15 cellular contexts compared by ENCODE assay signal in genomic region chr2:71216501-71216900, GRCh38. TPM values are rescaled to one million over a fixed set of nuclear protein-coding genes. Genes with fewer than 3 reads are reported as not detected.
DNase-seq lines count a peak whose midpoint lies in the region; ATAC-seq, FAIRE-seq and TF ChIP-seq lines count a peak whose summit lies in the region.
"Had no signal": no experiment of that assay in that cellular context is flagged by ENCODE, and none has a peak within 500 bp of the region (broad histone marks: within the 10 kb centered on the region; RNA-seq: fewer than 3 reads in every experiment).

No MANE protein-coding gene starts in this region.

- no peak overlapping the region for H3K4me3 Mint-ChIP-seq in WTC11
- H3K4me3 Mint-ChIP-seq in stimulated activated naive CD8-positive, alpha-beta T cell treated with anti-CD3 and anti-CD28 coated beads, Interleukin-15, amount 100 ng/mL, for 72 hours, result no peak overlapping the region

- H3K27ac Mint-ChIP-seq in WTC11, result no peak overlapping the region
- no peak overlapping the region for H3K27ac Mint-ChIP-seq in stimulated activated naive CD8-positive, alpha-beta T cell treated with anti-CD3 and anti-CD28 coated beads, Interleukin-15, amount 100 ng/mL, for 72 hours

- ATAC-seq in right lobe of liver, result peak in 3 of 4 donors; percentile 41 to 67 (median 57)
- ATAC-seq in HepG2, result no peak
- no peak for ATAC-seq in lung (ENCODE audit: insufficient read depth, low FRiP score)
- no peak for ATAC-seq in WTC11
- no peak for ATAC-seq in stimulated activated naive CD8-positive, alpha-beta T cell treated with anti-CD3 and anti-CD28 coated beads, Interleukin-15, amount 100 ng/mL, for 72 hours

- H3K27ac ChIP-seq in right lobe of liver (peak overlapping the region in 1 of 3 donors; percentile 7), HepG2 (ENCODE audit: extremely low read length, insufficient read depth, low read length) (no peak overlapping the region), lung (ENCODE audit: low read depth in 1 of 2, low read length in 1 of 2) (no peak overlapping the region)

- TF ChIP-seq POLR2A in right lobe of liver (IDR thresholded peaks at IDR 0.05), result no peak
- TF ChIP-seq POLR2A in HepG2 (IDR thresholded peaks at IDR 0.05; ENCODE audit: insufficient read depth in 1 of 2, low read depth in 2 of 2, low read length in 2 of 2), result no peak

- no peak for TF ChIP-seq CTCF in right lobe of liver (IDR thresholded peaks at IDR 0.05)
- TF ChIP-seq CTCF in HepG2 (CRISPR knock-in tag; IDR thresholded peaks at IDR 0.05), result no peak
- TF ChIP-seq CTCF in epithelial cell of esophagus (IDR thresholded peaks at IDR 0.05; ENCODE audit: insufficient read depth, low read depth, low read length, missing control alignments), result no peak
- TF ChIP-seq CTCF in lung (IDR thresholded peaks at IDR 0.05; ENCODE audit: control extremely low read depth, extremely low read depth), result no peak
- TF ChIP-seq CTCF in WTC11 (IDR thresholded peaks at IDR 0.05), result no peak

- H4K20me1 ChIP-seq in HepG2 (ENCODE audit: insufficient read depth, low read length), result no peaks in the 10 kb centered on the region

- DNase-seq in right lobe of liver, result peak in 1 of 3 donors; percentile 52
- DNase-seq in HepG2 (ENCODE audit: low spot score), result no peak
- DNase-seq in epithelial cell of esophagus (ENCODE audit: low read depth), result peak; percentile 93
- DNase-seq in lung (ENCODE audit: low spot score), result peak; percentile 45
- DNase-seq in WTC11 (ENCODE audit: low spot score), result no peak
- no peak for DNase-seq in NCI-H2107 treated with DMSO at 0.1 percent for 48 hours (lab: John Stamatoyannopoulos, UW; ENCODE audit: unreplicated experiment)
- no peak for DNase-seq in stimulated activated naive CD8-positive, alpha-beta T cell treated with anti-CD3 and anti-CD28 coated beads, Interleukin-15, amount 100 ng/mL, for 72 hours
- DNase-seq: C1 segment of cervical spinal cord, H7, Kasumi-1, NCI-H1417, NCI-H187 treated with DMSO at 0.1 percent for 48 hours, NCI-H510A treated with DMSO at 0.1 percent for 48 hours, SIG-M5 had no signal

- no peaks in the 10 kb centered on the region for H3K27me3 Mint-ChIP-seq in WTC11 (ENCODE audit: low read depth)
- no peaks in the 10 kb centered on the region for H3K27me3 Mint-ChIP-seq in stimulated activated naive CD8-positive, alpha-beta T cell treated with anti-CD3 and anti-CD28 coated beads, Interleukin-15, amount 100 ng/mL, for 72 hours

- intact Hi-C loops in right lobe of liver (cut with DNase I), result no loop called here
- intact Hi-C loops in HepG2 (cut with micrococcal nuclease; ENCODE audit: unreplicated experiment), result no loop called here

- no peak overlapping the region for H3K4me2 ChIP-seq in HepG2 (ENCODE audit: low read depth, low read length)

- no peaks in the 10 kb centered on the region for H3K79me2 ChIP-seq in HepG2 (ENCODE audit: insufficient read depth, low read length)

- peaks cover 9% of the 10 kb centered on the region for H3K9me3 Mint-ChIP-seq in WTC11
- no peaks in the 10 kb centered on the region for H3K9me3 Mint-ChIP-seq in stimulated activated naive CD8-positive, alpha-beta T cell treated with anti-CD3 and anti-CD28 coated beads, Interleukin-15, amount 100 ng/mL, for 72 hours

- BruUV-seq in HepG2 (replicated peaks; lab: Mats Ljungman, UMichigan), result no TSS peak

- no peak for TF ChIP-seq RAD21 in HepG2 (CRISPR knock-in tag; IDR thresholded peaks at IDR 0.05)

- H3K36me3 Mint-ChIP-seq in WTC11, result peaks cover 3% of the 10 kb centered on the region; the same call in 1 of the 2 replicates

- TF ChIP-seq EP300 in HepG2 (IDR thresholded peaks at IDR 0.05; ENCODE audit: low read depth in 2 of 2, low read length in 2 of 2) (no peak), HepG2 (CRISPR knock-in tag; IDR thresholded peaks at IDR 0.05; ENCODE audit: borderline replicate concordance) (no peak)

- H3K27me3 ChIP-seq in right lobe of liver (no peaks in the 10 kb centered on the region), HepG2 (ENCODE audit: control insufficient read depth in 1 of 2, insufficient read depth in 2 of 2, low read length in 2 of 2) (no peaks in the 10 kb centered on the region; a peak in 1 of 5 replicates), lung (ENCODE audit: control insufficient read depth, insufficient read depth) (no peaks in the 10 kb centered on the region)

- H3K4me1 ChIP-seq in right lobe of liver (peaks cover 0 to under 1% (median 0%) of the 10 kb centered on the region in 4 donors), HepG2 (ENCODE audit: insufficient read depth, low read length) (no peaks in the 10 kb centered on the region), lung (ENCODE audit: control insufficient read depth in 2 of 2, insufficient read depth in 2 of 2, low read length in 2 of 2) (no peaks in the 10 kb centered on the region)

- H3K9ac ChIP-seq in HepG2 (ENCODE audit: insufficient read depth, low read depth, low read length), result no peak overlapping the region

- FAIRE-seq in HepG2 (lab: Jason Lieb, UNC), result no peak
- FAIRE-seq: GM12892 had no signal

- POLR2A ChIA-PET in HepG2 (lab: Yijun Ruan, JAX) (no interaction called here), WTC11 (lab: Charles Lee) (no interaction called here)

- CTCF ChIA-PET in HepG2 (lab: Yijun Ruan, JAX; ENCODE audit: low intra/inter-chr PET ratio, low total read pairs), result no interaction called here
- CTCF ChIA-PET in WTC11 (lab: Charles Lee), result interaction anchor here (1.0 kb wide), 1 partner anchor 245 kb away, joined by 5 read pairs; no protein-coding TSS in a partner anchor

- H3K36me3 ChIP-seq in right lobe of liver, result no peaks in the 10 kb centered on the region
- no peaks in the 10 kb centered on the region for H3K36me3 ChIP-seq in HepG2 (replicated peaks in 1 of 2; ENCODE audit: control insufficient read depth in 1 of 2, insufficient read depth in 2 of 2, low read length in 2 of 2)
- H3K36me3 ChIP-seq in lung (ENCODE audit: control insufficient read depth in 2 of 2, insufficient read depth in 2 of 2, low read length in 2 of 2), result no peaks in the 10 kb centered on the region

- H3K9me3 ChIP-seq in right lobe of liver (no peaks in the 10 kb centered on the region), HepG2 (ENCODE audit: low read length) (no peaks in the 10 kb centered on the region), lung (ENCODE audit: control insufficient read depth in 2 of 2, insufficient read depth in 1 of 2, low read length in 1 of 2) (no peaks in the 10 kb centered on the region)

- in situ Hi-C loops in HepG2 (cut with HindIII; ENCODE audit: extremely low pct_ligation_motif_present, low pct_unique_long_range_greater_than_20kb), result no loop called here

- no peak overlapping the region for H2AFZ ChIP-seq in HepG2 (ENCODE audit: low read length)

- H3K4me1 Mint-ChIP-seq in WTC11, result no peaks in the 10 kb centered on the region
- no peaks in the 10 kb centered on the region for H3K4me1 Mint-ChIP-seq in stimulated activated naive CD8-positive, alpha-beta T cell treated with anti-CD3 and anti-CD28 coated beads, Interleukin-15, amount 100 ng/mL, for 72 hours

- WGBS in right lobe of liver (ENCODE audit: insufficient coverage, low coverage, low lambda C conversion rate, missing lambda C conversion rate), result 14% methylated on average over 1 of the region's 1 CpG
- 12% methylated on average over 1 of the region's 1 CpG for WGBS in HepG2 (ENCODE audit: low lambda C conversion rate)
- WGBS in lung, 2 donors, result 65 to 86% methylated on average over 1 of the region's 1 CpG

- H3K4me3 ChIP-seq in right lobe of liver (no peak overlapping the region), HepG2 (replicated peaks in 1 of 3; ENCODE audit: insufficient read depth in 1 of 3, low read depth in 2 of 3, low read length in 3 of 3) (no peak overlapping the region), epithelial cell of esophagus (ENCODE audit: low read length) (no peak overlapping the region), lung (no peak overlapping the region)

RNA-seq across cellular contexts. Expression of gene PAIP2B, which starts 10.4 kb away (rescaled TPM):
- total RNA-seq in right lobe of liver, result 10 to 100 TPM in 5 of 6 experiments, 1 to 10 TPM in 1; 8.4 to 30.1 (median 15.3) TPM
- 0.29 and 0.46 TPM in 2 replicates for total RNA-seq in HepG2 (2016; rRNA removed; fragmentation: Illumina TruSeq; extraction: Trizol)
- total RNA-seq in HepG2 (2016; cell fraction: cytosol; rRNA removed; fragmentation: Illumina TruSeq; extraction: Trizol; ENCODE audit: low read depth), result under 0.01 TPM in 1 of 2 replicates, not detected in the other
- total RNA-seq in HepG2 (2016; cell fraction: insoluble cytoplasmic fraction; rRNA removed; fragmentation: Illumina TruSeq; extraction: Trizol), result 0.26 and 0.46 TPM in 2 replicates
- 0.12 and 0.17 TPM in 2 replicates for total RNA-seq in HepG2 (2016; cell fraction: membrane; rRNA removed; fragmentation: Illumina TruSeq; extraction: Trizol)
- total RNA-seq in HepG2 (2016; cell fraction: nucleus; rRNA removed; fragmentation: Illumina TruSeq; extraction: Trizol), result 0.25 TPM in 2 replicates
- 0.16 and 0.18 TPM in 2 replicates for polyA plus RNA-seq in HepG2 (2011; rRNA removed)
- 0.08 and 0.21 TPM in 2 replicates for polyA plus RNA-seq in HepG2 (2011; cell fraction: cytosol; rRNA removed)
- polyA plus RNA-seq in HepG2 (2011; cell fraction: nucleus; rRNA removed), result 0.08 and 0.24 TPM in 2 replicates
- 0.31 and 0.78 TPM in 2 replicates for polyA plus RNA-seq in HepG2 (2012)
- polyA plus RNA-seq in HepG2 (2016; cell fraction: cytosol; fragmentation: Illumina TruSeq; extraction: Trizol; ENCODE audit: low read depth), result 0.03 and 0.05 TPM in 2 replicates
- 0.28 and 0.29 TPM in 2 replicates for polyA plus RNA-seq in HepG2 (2016; cell fraction: insoluble cytoplasmic fraction; fragmentation: Illumina TruSeq; extraction: Trizol; ENCODE audit: low read depth)
- polyA plus RNA-seq in HepG2 (2016; cell fraction: membrane; fragmentation: Illumina TruSeq; extraction: Trizol; ENCODE audit: low read depth), result 0.05 and 0.06 TPM in 2 replicates
- polyA plus RNA-seq in HepG2 (2016; cell fraction: nucleus; fragmentation: Illumina TruSeq; extraction: Trizol; ENCODE audit: insufficient read depth, low read depth), result 0.26 and 0.29 TPM in 2 replicates
- 0.02 and 0.14 TPM in 2 replicates for polyA minus RNA-seq in HepG2 (2011; rRNA and poly(A)+ RNA removed; ENCODE audit: low replicate concordance)
- polyA minus RNA-seq in HepG2 (2011; cell fraction: cytosol; rRNA and poly(A)+ RNA removed), result 0.18 and 0.30 TPM in 2 replicates
- polyA minus RNA-seq in HepG2 (2011; cell fraction: nucleus; rRNA and poly(A)+ RNA removed), result 0.26 and 0.37 TPM in 2 replicates
- total RNA-seq in lung, result 10 to 100 TPM in 1 of 2 donors, 1 to 10 TPM in 1; 9.1 to 10.4 TPM
- 1 to 10 TPM; 1.4 to 3.0 TPM for polyA plus RNA-seq in lung
- total RNA-seq in WTC11 (2021), result 19.3 to 22.4 TPM (median 22.2 TPM) in 3 replicates

Comparison
In these comparisons a context has a peak if more than half of its experiments do, and no peak if none do; other contexts are left out.
1. ATAC-seq: peak in right lobe of liver (3 of 4); none in HepG2 (single experiment), lung (single experiment), WTC11 (single experiment) and stimulated activated naive CD8-positive, alpha-beta T cell treated with anti-CD3 and anti-CD28 coated beads, Interleukin-15, amount 100 ng/mL, for 72 hours (single experiment).
2. DNase-seq: peak in epithelial cell of esophagus (single experiment) and lung (single experiment); none in HepG2 (single experiment), WTC11 (single experiment), NCI-H2107 treated with DMSO at 0.1 percent for 48 hours (single experiment) and stimulated activated naive CD8-positive, alpha-beta T cell treated with anti-CD3 and anti-CD28 coated beads, Interleukin-15, amount 100 ng/mL, for 72 hours (0 of 2).